9 cellular contexts compared by ENCODE assay signal in genomic region chr11:123246749-123247497, GRCh38. TPM values are rescaled to one million over a fixed set of nuclear protein-coding genes. Genes with fewer than 3 reads are reported as not detected.
A peak's percentile ranks its signal among the peaks of the same experiment; 100 is the strongest.
DNase-seq lines count a peak whose midpoint lies in the region; ATAC-seq and TF ChIP-seq lines count a peak whose summit lies in the region.
"Had no signal": no experiment of that assay in that cellular context is flagged by ENCODE, and none has a peak within 500 bp of the region (broad histone marks: within the 10 kb centered on the region; RNA-seq: fewer than 3 reads in every experiment).

No MANE protein-coding gene starts in this region.

- H3K27ac Mint-ChIP-seq in neural crest cell (ENCODE audit: unreplicated experiment), result no peak overlapping the region
- H3K27ac Mint-ChIP-seq in stimulated activated naive CD8-positive, alpha-beta T cell treated with anti-CD3 and anti-CD28 coated beads, Interleukin-15, amount 100 ng/mL, for 72 hours, result no peak overlapping the region
- H3K27ac Mint-ChIP-seq: activated naive CD8-positive, alpha-beta T cell had no signal

- CTCF ChIA-PET in Panc1 (lab: Charles Lee), result interaction anchor here (0.6 to 2.8 kb wide), 18 partner anchors 8 to 383 kb away, joined by 3 to 36 read pairs (median 4); no protein-coding TSS in a partner anchor

- no TSS peak for BruUV-seq in Panc1 (replicated peaks; lab: Mats Ljungman, UMichigan)

- H3K9me3 ChIP-seq in Panc1 (ENCODE audit: control insufficient read depth, insufficient read depth, low read depth, low read length), result no peaks in the 10 kb centered on the region

- H3K4me3 Mint-ChIP-seq in neural crest cell, result peak overlapping the region; percentile 18
- peak overlapping the region in 1 of 2 donors; percentile 33 for H3K4me3 Mint-ChIP-seq in stimulated activated naive CD8-positive, alpha-beta T cell treated with anti-CD3 and anti-CD28 coated beads, Interleukin-15, amount 100 ng/mL, for 72 hours
- H3K4me3 Mint-ChIP-seq: activated naive CD8-positive, alpha-beta T cell had no signal

- H3K27ac ChIP-seq in Panc1 (ENCODE audit: low read length), result no peak overlapping the region

- TF ChIP-seq CTCF in GM20000 (IDR thresholded peaks at IDR 0.05; ENCODE audit: extremely low read depth, missing control alignments) (peak; percentile 85), Panc1 (IDR thresholded peaks at IDR 0.05) (peak; percentile 99), fibroblast of mammary gland (conservative IDR thresholded peaks at IDR 0.05; ENCODE audit: control insufficient read depth, insufficient read depth, low read depth, low read length) (peak; percentile 97), neural crest cell (conservative IDR thresholded peaks at IDR 0.05) (peak; percentile 98)

- peaks cover 2% of the 10 kb centered on the region for H3K27me3 Mint-ChIP-seq in neural crest cell (ENCODE audit: low read depth)
- H3K27me3 Mint-ChIP-seq in stimulated activated naive CD8-positive, alpha-beta T cell treated with anti-CD3 and anti-CD28 coated beads, Interleukin-15, amount 100 ng/mL, for 72 hours, result peaks cover 15% of the 10 kb centered on the region
- H3K27me3 Mint-ChIP-seq: activated naive CD8-positive, alpha-beta T cell had no signal

- no peaks in the 10 kb centered on the region for H3K9me3 Mint-ChIP-seq in neural crest cell
- H3K9me3 Mint-ChIP-seq in stimulated activated naive CD8-positive, alpha-beta T cell treated with anti-CD3 and anti-CD28 coated beads, Interleukin-15, amount 100 ng/mL, for 72 hours, result no peaks in the 10 kb centered on the region

- H3K36me3 Mint-ChIP-seq in neural crest cell (ENCODE audit: low read depth), result no peaks in the 10 kb centered on the region
- H3K36me3 Mint-ChIP-seq: activated naive CD8-positive, alpha-beta T cell had no signal

- POLR2A ChIA-PET in Panc1 (lab: Charles Lee), result interaction anchor here (1.1 kb wide), 1 partner anchor 144 kb away, joined by 3 read pairs; no protein-coding TSS in a partner anchor

- DNase-seq in COLO668 (lab: John Stamatoyannopoulos, UW; ENCODE audit: unreplicated experiment) (peak; percentile 76), GM20000 (ENCODE audit: low spot score) (peak; percentile 78), HuH-7.5 (ENCODE audit: low spot score) (peak; percentile 33), Panc1 (ENCODE audit: low read depth, low spot score) (peak; percentile 61), fibroblast of mammary gland (ENCODE audit: low read depth) (peak; percentile 81), neural crest cell (ENCODE audit: low read depth, low spot score) (peak; percentile 91)
- DNase-seq in activated T-cell treated with anti-CD3 and anti-CD28 coated beads, Interleukin-2, amount 50 U/mL, for 48 hours, result peak; percentile 84 to 89
- peak; percentile 76 to 80 for DNase-seq in stimulated activated naive CD8-positive, alpha-beta T cell treated with anti-CD3 and anti-CD28 coated beads, Interleukin-15, amount 100 ng/mL, for 72 hours

- peak; percentile 97 for ATAC-seq in Panc1
- ATAC-seq in stimulated activated naive CD8-positive, alpha-beta T cell treated with anti-CD3 and anti-CD28 coated beads, Interleukin-15, amount 100 ng/mL, for 72 hours, result peak; percentile 87

- H3K36me3 ChIP-seq in Panc1 (ENCODE audit: control insufficient read depth, insufficient read depth, low read length), result no peaks in the 10 kb centered on the region

- H3K27me3 ChIP-seq in Panc1 (ENCODE audit: control insufficient read depth, insufficient read depth, low read length), result peaks cover 2% of the 10 kb centered on the region; the same call in 1 of the 2 replicates

- H3K4me3 ChIP-seq in Panc1 (ENCODE audit: low read depth in 2 of 2, low read length in 2 of 2) (peak overlapping the region in 1 of 2 experiments; percentile 10; a peak in 2 of 4 replicates), fibroblast of mammary gland (ENCODE audit: control insufficient read depth, low read depth, low read length) (no peak overlapping the region)

- intact Hi-C loops in Panc1 (cut with micrococcal nuclease; ENCODE audit: unreplicated experiment), result loop anchor here (1.0 to 2.0 kb wide), 2 partner anchors 136 to 144 kb away; no protein-coding TSS in a partner anchor

- H3K4me1 Mint-ChIP-seq in neural crest cell, result peaks cover 29% of the 10 kb centered on the region
- H3K4me1 Mint-ChIP-seq in stimulated activated naive CD8-positive, alpha-beta T cell treated with anti-CD3 and anti-CD28 coated beads, Interleukin-15, amount 100 ng/mL, for 72 hours, result peaks cover 6% of the 10 kb centered on the region

- in situ Hi-C loops in Panc1 (cut with HindIII; ENCODE audit: low pct_unique_long_range_greater_than_20kb, low sequenced_read_pairs), result no loop called here

- H3K4me1 ChIP-seq in Panc1 (ENCODE audit: control insufficient read depth, insufficient read depth, low read length), result peaks cover 2% of the 10 kb centered on the region; the same call in 1 of the 2 replicates

RNA-seq across cellular contexts. Expression of gene CLMP, which starts 51.9 kb away (rescaled TPM):
- 1.5 TPM for total RNA-seq in Panc1 (2021; ENCODE audit: unreplicated experiment)
- polyA plus RNA-seq in Panc1 (2012; ENCODE audit: insufficient read length), result 0.55 TPM
- 4.2 and 4.3 TPM in 2 replicates for total RNA-seq in neural crest cell

Comparison
In these comparisons a context has a peak if more than half of its experiments do, and no peak if none do; other contexts are left out.
1. DNase-seq: peak in every context shown above with its lines; median percentile 91 in neural crest cell; 86 in activated T-cell treated with anti-CD3 and anti-CD28 coated beads, Interleukin-2, amount 50 U/mL, for 48 hours; 81 in fibroblast of mammary gland; 78 in GM20000; 78 in stimulated activated naive CD8-positive, alpha-beta T cell treated with anti-CD3 and anti-CD28 coated beads, Interleukin-15, amount 100 ng/mL, for 72 hours; 76 in COLO668; 61 in Panc1; 33 in HuH-7.5.